In genomic region chr11:44742470-44742869, GRCh38 we compare ENCODE assay signal across 1 cellular context.
TF ChIP-seq lines count a peak whose summit lies in the region.

No MANE protein-coding gene starts in this region.

TF ChIP-seq in WTC11, 78 proteins besides CTCF, POLR2A, EP300 and RAD21 (continued from another document):
- TF ChIP-seq USF2 (CRISPR knock-in tag; IDR thresholded peaks at IDR 0.05), result no peak
- no peak for TF ChIP-seq USF1 (CRISPR knock-in tag; IDR thresholded peaks at IDR 0.05)
- no peak for TF ChIP-seq FOXP4 (CRISPR knock-in tag; IDR thresholded peaks at IDR 0.05)
